In genomic region chr9:136467766-136468165, GRCh38 we compare ENCODE assay signal across 20 cellular contexts.
"Had no signal": no experiment of that assay in that cellular context is flagged by ENCODE, and none has a peak within 500 bp of the region (broad histone marks: within the 10 kb centered on the region; RNA-seq: fewer than 3 reads in every experiment).

No MANE protein-coding gene starts in this region.

- H3K9me3 ChIP-seq: left ventricle myocardium inferior, lower lobe of right lung, neutrophil, suprapubic skin, thyroid gland had no signal

- H3K27me3 ChIP-seq: dorsolateral prefrontal cortex, hepatocyte, neutrophil, suprapubic skin, thyroid gland had no signal

- H2AFZ ChIP-seq: hepatocyte had no signal

- ATAC-seq: left cardiac atrium; lower lobe of right lung; naive thymus-derived CD4-positive, alpha-beta T cell had no signal

- H3K4me3 ChIP-seq: dorsolateral prefrontal cortex, hepatocyte, left ventricle myocardium inferior, lower lobe of right lung, suprapubic skin, thyroid gland had no signal

- FAIRE-seq: kidney, small intestine, urothelium cell line had no signal

- DNase-seq: cortex of kidney; dorsolateral prefrontal cortex; effector CD8-positive, alpha-beta T cell; foreskin melanocyte; head of caudate nucleus; kidney; left cardiac atrium; left ventricle myocardium inferior; lower lobe of right lung; naive thymus-derived CD4-positive, alpha-beta T cell; nephron progenitor cell; posterior cingulate gyrus; small intestine; stimulated activated CD4-positive, alpha-beta T cell treated with anti-CD3 and anti-CD28 coated beads, Interleukin-12 subunit alpha, Interleukin-12 subunit beta, amount 100 ng/mL, for 4 hours; stimulated activated naive CD4-positive, alpha-beta T cell treated with Interleukin-2 at 50 U/mL for 16 hours; thyroid gland had no signal

- H3K27ac ChIP-seq: dorsolateral prefrontal cortex, hepatocyte, left ventricle myocardium inferior, lower lobe of right lung, neutrophil, suprapubic skin, thyroid gland had no signal

- H3K4me2 ChIP-seq: hepatocyte had no signal

- H3K4me1 ChIP-seq: left ventricle myocardium inferior, lower lobe of right lung, suprapubic skin, thyroid gland had no signal
